ENCODE assay signal across 21 cellular contexts in genomic region chr14:68160269-68160668, GRCh38.
"Had no signal": no experiment of that assay in that cellular context is flagged by ENCODE, and none has a peak within 500 bp of the region (broad histone marks: within the 10 kb centered on the region; RNA-seq: fewer than 3 reads in every experiment).

No MANE protein-coding gene starts in this region.

- H3K4me1 ChIP-seq: spleen had no signal

- H3K36me3 ChIP-seq: left ventricle myocardium inferior, pancreas, spleen, upper lobe of right lung had no signal

- H3K27ac Mint-ChIP-seq: activated CD8-positive, alpha-beta T cell treated with anti-CD3 and anti-CD28 coated beads for 36 hours; activated naive CD8-positive, alpha-beta T cell treated with anti-CD3 and anti-CD28 coated beads for 36 hours; activated T-helper 17 cell treated with anti-CD3 and anti-CD28 coated beads, Interleukin-2, amount 50 U/mL, for 72 hours; endodermal cell; memory B cell; naive thymus-derived CD8-positive, alpha-beta T cell; stimulated activated naive CD8-positive, alpha-beta T cell treated with anti-CD3 and anti-CD28 coated beads, Interleukin-15, Interleukin-2, amounts not matched to agents 100 ng/mL and 50 ng/mL, for 24 hours; T-cell had no signal

- H3K27ac ChIP-seq: left ventricle myocardium inferior, pancreas, spleen, testis, upper lobe of right lung had no signal

- H3K9me3 Mint-ChIP-seq: activated CD8-positive, alpha-beta T cell treated with anti-CD3 and anti-CD28 coated beads for 36 hours; activated naive CD8-positive, alpha-beta T cell treated with anti-CD3 and anti-CD28 coated beads for 36 hours; activated T-helper 17 cell treated with anti-CD3 and anti-CD28 coated beads, Interleukin-2, amount 50 U/mL, for 72 hours; endodermal cell; memory B cell; naive thymus-derived CD8-positive, alpha-beta T cell; stimulated activated naive CD8-positive, alpha-beta T cell treated with anti-CD3 and anti-CD28 coated beads, Interleukin-15, Interleukin-2, amounts not matched to agents 100 ng/mL and 50 ng/mL, for 24 hours; T-cell had no signal

- H3K4me1 Mint-ChIP-seq: activated naive CD8-positive, alpha-beta T cell treated with anti-CD3 and anti-CD28 coated beads for 36 hours; activated T-helper 17 cell treated with anti-CD3 and anti-CD28 coated beads, Interleukin-2, amount 50 U/mL, for 72 hours; memory B cell; naive thymus-derived CD8-positive, alpha-beta T cell; T-cell had no signal

- H3K36me3 Mint-ChIP-seq: memory B cell, T-cell had no signal

- DNase-seq: activated CD4-positive, alpha-beta T cell treated with anti-CD3 and anti-CD28 coated beads for 48 hours; activated CD4-positive, CD25-positive, alpha-beta regulatory T cell; activated CD8-positive, alpha-beta T cell treated with anti-CD3 and anti-CD28 coated beads for 36 hours; activated naive CD4-positive, alpha-beta T cell; activated naive CD8-positive, alpha-beta T cell treated with anti-CD3 and anti-CD28 coated beads for 36 hours; activated T-cell treated with anti-CD3 and anti-CD28 coated beads, Interleukin-2, amount 50 U/mL, for 1 hour; amygdala; endodermal cell; foreskin melanocyte; kidney; left ventricle myocardium inferior; naive thymus-derived CD8-positive, alpha-beta T cell; pancreas; spleen; T-cell; T-helper 9 cell; testis; upper lobe of right lung had no signal

- H3K4me3 ChIP-seq: left ventricle myocardium inferior, pancreas, spleen, testis, upper lobe of right lung had no signal

- H3K9me3 ChIP-seq: left ventricle myocardium inferior, pancreas, spleen, testis, upper lobe of right lung had no signal

- H3K4me3 Mint-ChIP-seq: activated CD8-positive, alpha-beta T cell treated with anti-CD3 and anti-CD28 coated beads for 36 hours; activated naive CD8-positive, alpha-beta T cell treated with anti-CD3 and anti-CD28 coated beads for 36 hours; activated T-helper 17 cell treated with anti-CD3 and anti-CD28 coated beads, Interleukin-2, amount 50 U/mL, for 72 hours; endodermal cell; memory B cell; naive thymus-derived CD8-positive, alpha-beta T cell; stimulated activated naive CD8-positive, alpha-beta T cell treated with anti-CD3 and anti-CD28 coated beads, Interleukin-15, Interleukin-2, amounts not matched to agents 100 ng/mL and 50 ng/mL, for 24 hours; T-cell had no signal

- H3K27me3 Mint-ChIP-seq: activated CD8-positive, alpha-beta T cell treated with anti-CD3 and anti-CD28 coated beads for 36 hours; activated naive CD8-positive, alpha-beta T cell treated with anti-CD3 and anti-CD28 coated beads for 36 hours; activated T-helper 17 cell treated with anti-CD3 and anti-CD28 coated beads, Interleukin-2, amount 50 U/mL, for 72 hours; memory B cell; naive thymus-derived CD8-positive, alpha-beta T cell; stimulated activated naive CD8-positive, alpha-beta T cell treated with anti-CD3 and anti-CD28 coated beads, Interleukin-15, Interleukin-2, amounts not matched to agents 100 ng/mL and 50 ng/mL, for 24 hours; T-cell had no signal

- H3K27me3 ChIP-seq: pancreas, spleen, testis, upper lobe of right lung had no signal
